ENCODE assay signal across 17 cellular contexts in the genomic region with DNA sequence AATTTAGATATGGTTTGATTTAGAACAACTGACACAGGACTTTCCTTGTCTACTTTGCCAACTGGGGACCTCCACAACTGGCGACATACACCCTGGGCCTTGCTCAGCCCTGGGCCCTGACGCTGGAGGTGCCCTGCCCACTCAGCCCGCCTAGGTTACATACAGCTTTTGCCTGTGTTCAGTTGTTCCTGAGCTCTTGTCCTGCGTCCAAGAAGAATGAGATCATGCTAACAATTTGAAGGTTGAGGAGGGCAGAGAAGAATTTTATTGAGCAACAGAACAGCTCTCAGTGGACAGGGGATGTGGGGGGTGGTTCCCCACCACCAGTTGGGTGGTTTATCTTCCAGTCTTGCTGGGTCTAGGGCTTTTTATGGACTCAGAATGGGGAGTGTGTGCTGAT.
A peak's percentile ranks its signal among the peaks of the same experiment; 100 is the strongest.
DNase-seq lines count a peak whose midpoint lies in the region; ATAC-seq, FAIRE-seq and TF ChIP-seq lines count a peak whose summit lies in the region.
"Had no signal": no experiment of that assay in that cellular context is flagged by ENCODE, and none has a peak within 500 bp of the region (broad histone marks: within the 10 kb centered on the region; RNA-seq: fewer than 3 reads in every experiment).

No MANE protein-coding gene starts in this region.

- H3K4me1 ChIP-seq in GM23338 (ENCODE audit: insufficient read depth) = peaks cover 10% of the 10 kb centered on the region; the same call in 1 of the 2 replicates
- H3K4me1 ChIP-seq in astrocyte (ENCODE audit: insufficient read depth, low read length) = no peaks in the 10 kb centered on the region
- H3K4me1 ChIP-seq: BLaER1 had no signal

- peaks cover 22% of the 10 kb centered on the region for H3K9me3 Mint-ChIP-seq in GM23338
- H3K9me3 Mint-ChIP-seq in astrocyte (ENCODE audit: unreplicated experiment) = no peaks in the 10 kb centered on the region

- no peak overlapping the region for H3K4me2 ChIP-seq in GM23338
- no peak overlapping the region for H3K4me2 ChIP-seq in astrocyte (ENCODE audit: low read length)
- H3K4me2 ChIP-seq: BLaER1, PC-9 had no signal

- H3K4me1 Mint-ChIP-seq in GM23338 = peaks cover 7% of the 10 kb centered on the region; the same call in 2 of the 3 replicates
- peaks cover 2% of the 10 kb centered on the region for H3K4me1 Mint-ChIP-seq in astrocyte (ENCODE audit: low read depth, unreplicated experiment)

- H3K4me3 Mint-ChIP-seq in GM23338 (no peak overlapping the region), astrocyte (ENCODE audit: unreplicated experiment) (no peak overlapping the region)

- H3K36me3 ChIP-seq in GM23338 (ENCODE audit: insufficient read depth) (no peaks in the 10 kb centered on the region), astrocyte (ENCODE audit: insufficient read depth, low read length) (no peaks in the 10 kb centered on the region)
- H3K36me3 ChIP-seq: BLaER1 had no signal

- H3K27me3 Mint-ChIP-seq in GM23338 (ENCODE audit: insufficient read depth, low read depth, poor library complexity) (peaks cover 2% of the 10 kb centered on the region), astrocyte (ENCODE audit: low read depth, unreplicated experiment) (no peaks in the 10 kb centered on the region)

- H3K36me3 Mint-ChIP-seq in GM23338 (ENCODE audit: low read depth) (peaks cover 11% of the 10 kb centered on the region), astrocyte (ENCODE audit: low read depth, unreplicated experiment) (no peaks in the 10 kb centered on the region)

- no peaks in the 10 kb centered on the region for H3K79me2 ChIP-seq in GM23338 (replicated peaks; ENCODE audit: insufficient read depth)
- no peaks in the 10 kb centered on the region for H3K79me2 ChIP-seq in astrocyte (ENCODE audit: insufficient read depth, low read length)

- no peak overlapping the region for H3K4me3 ChIP-seq in GM23338
- H3K4me3 ChIP-seq in astrocyte (ENCODE audit: insufficient read depth, low read depth, low read length) = no peak overlapping the region
- H3K4me3 ChIP-seq in fibroblast of pulmonary artery (replicated peaks; ENCODE audit: low read depth, low read length) = no peak overlapping the region
- H3K4me3 ChIP-seq: BLaER1, PC-9 had no signal

- ATAC-seq in GM23338 = no peak
- no peak for ATAC-seq in GM19351 (IDR thresholded peaks at IDR 0.05; ENCODE audit: unreplicated experiment)
- no peak for ATAC-seq in HG03095 (IDR thresholded peaks at IDR 0.05; ENCODE audit: unreplicated experiment)

- TF ChIP-seq CTCF in GM23338 (conservative IDR thresholded peaks at IDR 0.05; ENCODE audit: low read depth in 2 of 2) (no peak), astrocyte (IDR thresholded peaks at IDR 0.05; ENCODE audit: insufficient read depth, low read depth, low read length) (no peak), fibroblast of pulmonary artery (IDR thresholded peaks at IDR 0.05; ENCODE audit: low read length, missing control alignments) (no peak)

- no peak overlapping the region for H3K9ac ChIP-seq in astrocyte (ENCODE audit: low read length)
- H3K9ac ChIP-seq: BLaER1 had no signal

- FAIRE-seq in astrocyte (lab: Jason Lieb, UNC) (no peak), urothelium cell line (lab: Jason Lieb, UNC) (peak; percentile 68)
- FAIRE-seq: GM12892 had no signal

- H4K20me1 ChIP-seq in GM23338 (replicated peaks; ENCODE audit: insufficient read depth) (no peaks in the 10 kb centered on the region), astrocyte (ENCODE audit: insufficient read depth, low read length) (no peaks in the 10 kb centered on the region)
- H4K20me1 ChIP-seq: BLaER1 had no signal

- H3K27me3 ChIP-seq in GM23338 (ENCODE audit: insufficient read depth) = no peaks in the 10 kb centered on the region
- no peaks in the 10 kb centered on the region for H3K27me3 ChIP-seq in astrocyte (ENCODE audit: insufficient read depth, low read length)
- H3K27me3 ChIP-seq: BLaER1 had no signal

- no peaks in the 10 kb centered on the region for H3F3A ChIP-seq in GM23338 (replicated peaks; ENCODE audit: low read depth)

- H3K27ac Mint-ChIP-seq in GM23338 = no peak overlapping the region
- H3K27ac Mint-ChIP-seq in astrocyte (ENCODE audit: unreplicated experiment) = no peak overlapping the region

- no peaks in the 10 kb centered on the region for H3K9me2 ChIP-seq in GM23338 (ENCODE audit: insufficient read depth)

- peaks cover 2% of the 10 kb centered on the region for H3K9me3 ChIP-seq in astrocyte (ENCODE audit: insufficient read depth, low read depth, low read length)

- peak; percentile 24 for DNase-seq in GM23338 (ENCODE audit: low spot score)
- DNase-seq in astrocyte (ENCODE audit: low read depth) = peak; percentile 39
- DNase-seq in fibroblast of pulmonary artery (ENCODE audit: low read depth) = peak; percentile 62
- DNase-seq in urothelium cell line (ENCODE audit: low spot score) = no peak
- DNase-seq in activated T-cell treated with anti-CD3 and anti-CD28 coated beads for 4 hours = no peak
- DNase-seq: DMS 273 treated with DMSO at 0.1 percent for 48 hours, KBM-7, NCI-H1105 treated with DMSO at 0.1 percent for 48 hours, NCI-H187, NCI-H446 treated with DMSO at 0.1 percent for 48 hours, NCI-H774, PC-9 had no signal

- no peak overlapping the region for H2AFZ ChIP-seq in GM23338
- no peak overlapping the region for H2AFZ ChIP-seq in astrocyte (ENCODE audit: low read depth, low read length)
- H2AFZ ChIP-seq: PC-9 had no signal

- no peak overlapping the region for H3K27ac ChIP-seq in GM23338 (ENCODE audit: low read depth)
- H3K27ac ChIP-seq in astrocyte (ENCODE audit: low read depth, low read length) = no peak overlapping the region
- H3K27ac ChIP-seq: BLaER1, HL-60, PC-9 had no signal

TF ChIP-seq in GM23338, 12 proteins besides CTCF, POLR2A, EP300 and RAD21 (continues in another document):
- TF ChIP-seq NANOG (IDR thresholded peaks at IDR 0.05; ENCODE audit: borderline replicate concordance) = no peak
- no peak for TF ChIP-seq ZNF114 (CRISPR knock-in tag; IDR thresholded peaks at IDR 0.05)
- no peak for TF ChIP-seq CREB1 (CRISPR knock-in tag; IDR thresholded peaks at IDR 0.05; ENCODE audit: low read depth)
- TF ChIP-seq REST (IDR thresholded peaks at IDR 0.05; ENCODE audit: unreplicated experiment) = no peak
- no peak for TF ChIP-seq ZNF331 (CRISPR knock-in tag; IDR thresholded peaks at IDR 0.05; ENCODE audit: low read depth)
- TF ChIP-seq POLR2AphosphoS5 (IDR thresholded peaks at IDR 0.05; ENCODE audit: low read depth) = no peak
- no peak for TF ChIP-seq JUNB (IDR thresholded peaks at IDR 0.05; ENCODE audit: unreplicated experiment)

Comparison
In these comparisons a context has a peak if more than half of its experiments do, and no peak if none do; other contexts are left out.
1. DNase-seq: peak in GM23338 (single experiment), astrocyte (single experiment) and fibroblast of pulmonary artery (single experiment); none in urothelium cell line (single experiment) and activated T-cell treated with anti-CD3 and anti-CD28 coated beads for 4 hours (single experiment).